Comparison of ENCODE assay signal across 10 cellular contexts in genomic region chr7:2260820-2261219, GRCh38. TPM values are rescaled to one million over a fixed set of nuclear protein-coding genes. Genes with fewer than 3 reads are reported as not detected.
DNase-seq lines count a peak whose midpoint lies in the region; ATAC-seq and TF ChIP-seq lines count a peak whose summit lies in the region.
"Had no signal": no experiment of that assay in that cellular context is flagged by ENCODE, and none has a peak within 500 bp of the region (broad histone marks: within the 10 kb centered on the region; RNA-seq: fewer than 3 reads in every experiment).

No MANE protein-coding gene starts in this region.

- CTCF ChIA-PET in HCT116 (lab: Charles Lee), result no interaction called here
- CTCF ChIA-PET in activated CD4-positive, alpha-beta memory T cell treated with anti-CD3 and anti-CD28 coated beads, Interleukin-2, amount 10 ng/mL, durations not matched to agents 7 days and 5 days (lab: Charles Lee), result no interaction called here

- peak overlapping the region; percentile 36 for H3K27ac Mint-ChIP-seq in chondrocyte (ENCODE audit: unreplicated experiment)
- no peak overlapping the region for H3K27ac Mint-ChIP-seq in activated CD4-positive, alpha-beta memory T cell treated with anti-CD3 and anti-CD28 coated beads, Interleukin-2, amount 10 ng/mL, durations not matched to agents 7 days and 5 days

- no TSS peak for BruUV-seq in HCT116 (replicated peaks; lab: Mats Ljungman, UMichigan)

- no peak for TF ChIP-seq POLR2A in HCT116 (IDR thresholded peaks at IDR 0.05; ENCODE audit: borderline replicate concordance, extremely low read depth, insufficient read depth, insufficient read length)

- H4K20me1 ChIP-seq in HCT116 (ENCODE audit: insufficient read depth), result no peaks in the 10 kb centered on the region

- H3K9ac ChIP-seq in HCT116 (ENCODE audit: low read length), result no peak overlapping the region
- H3K9ac ChIP-seq: parathyroid adenoma had no signal

- intact Hi-C loops in HCT116 (cut with micrococcal nuclease), result no loop called here
- intact Hi-C loops in Right ventricle myocardium inferior (cut with DNase I), result no loop called here

- no peak overlapping the region for H3K4me3 ChIP-seq in HCT116 (replicated peaks in 1 of 2; ENCODE audit: low read depth in 1 of 2, low read length in 2 of 2)

- no peak overlapping the region for H3K4me3 Mint-ChIP-seq in chondrocyte (ENCODE audit: unreplicated experiment)
- H3K4me3 Mint-ChIP-seq in activated CD4-positive, alpha-beta memory T cell treated with anti-CD3 and anti-CD28 coated beads, Interleukin-2, amount 10 ng/mL, durations not matched to agents 7 days and 5 days, result no peak overlapping the region

- no peaks in the 10 kb centered on the region for H3K9me3 Mint-ChIP-seq in chondrocyte (ENCODE audit: low read depth)
- H3K9me3 Mint-ChIP-seq in activated CD4-positive, alpha-beta memory T cell treated with anti-CD3 and anti-CD28 coated beads, Interleukin-2, amount 10 ng/mL, durations not matched to agents 7 days and 5 days, result no peaks in the 10 kb centered on the region
- H3K9me3 Mint-ChIP-seq: activated naive CD8-positive, alpha-beta T cell treated with anti-CD3 and anti-CD28 coated beads, Interleukin-2, amount 10 ng/mL, durations not matched to agents 7 days and 5 days had no signal

- no peak overlapping the region for H2AFZ ChIP-seq in HCT116 (ENCODE audit: low read depth, low read length, poor library complexity, severe bottlenecking)
- H2AFZ ChIP-seq: parathyroid adenoma had no signal

- DNase-seq in 8988T, result peak; percentile 67
- no peak for DNase-seq in HCT116 (ENCODE audit: low read depth, low spot score)
- DNase-seq in NCI-H345 (lab: John Stamatoyannopoulos, UW), result peak; percentile 92
- no peak for DNase-seq in chondrocyte (ENCODE audit: low spot score)
- DNase-seq in activated CD4-positive, alpha-beta memory T cell treated with anti-CD3 and anti-CD28 coated beads, Interleukin-2, amount 10 ng/mL, durations not matched to agents 7 days and 5 days, result no peak
- DNase-seq in NAMALWA (ENCODE audit: low spot score), result no peak
- no peak for DNase-seq in Right ventricle myocardium inferior (ENCODE audit: missing footprints)
- DNase-seq: activated naive CD8-positive, alpha-beta T cell treated with anti-CD3 and anti-CD28 coated beads, Interleukin-2, amount 10 ng/mL, durations not matched to agents 7 days and 5 days had no signal

- no peak overlapping the region for H3K4me2 ChIP-seq in HCT116 (ENCODE audit: low read length)

- RAD21 ChIA-PET in HCT116 (lab: Charles Lee; ENCODE audit: low non-redundant PET in 1 of 2, low total read pairs in 2 of 2, uncharacterized antibody in 2 of 2, unreplicated experiment in 2 of 2), result no interaction called here

- no peaks in the 10 kb centered on the region for H3K9me2 ChIP-seq in HCT116 (ENCODE audit: insufficient read depth)

- no peak for TF ChIP-seq RAD21 in HCT116 (IDR thresholded peaks at IDR 0.05; ENCODE audit: low read depth)

- POLR2A ChIA-PET in HCT116 (lab: Charles Lee), result no interaction called here
- POLR2A ChIA-PET in activated CD4-positive, alpha-beta memory T cell treated with anti-CD3 and anti-CD28 coated beads, Interleukin-2, amount 10 ng/mL, durations not matched to agents 7 days and 5 days (lab: Charles Lee), result no interaction called here

- no peak overlapping the region for H3K27ac ChIP-seq in HCT116 (ENCODE audit: low read depth, low read length)
- H3K27ac ChIP-seq: parathyroid adenoma had no signal

- no peaks in the 10 kb centered on the region for H3K27me3 ChIP-seq in HCT116 (ENCODE audit: insufficient read depth, low read length)

- H3K36me3 ChIP-seq in HCT116 (ENCODE audit: control insufficient read depth in 1 of 2, insufficient read depth in 2 of 2, low read length in 2 of 2), result no peaks in the 10 kb centered on the region; a peak in 1 of 4 replicates

- ATAC-seq in HCT116, result peak; percentile 48; the same call in 1 of the 2 replicates
- no peak for ATAC-seq in HG03196 (IDR thresholded peaks at IDR 0.05; ENCODE audit: unreplicated experiment)
- ATAC-seq in Right ventricle myocardium inferior, result no peak

- H3K4me1 Mint-ChIP-seq in chondrocyte (ENCODE audit: low read depth), result no peaks in the 10 kb centered on the region
- peaks cover 2% of the 10 kb centered on the region for H3K4me1 Mint-ChIP-seq in activated CD4-positive, alpha-beta memory T cell treated with anti-CD3 and anti-CD28 coated beads, Interleukin-2, amount 10 ng/mL, durations not matched to agents 7 days and 5 days

- no peaks in the 10 kb centered on the region for H3K9me3 ChIP-seq in HCT116 (ENCODE audit: control insufficient read depth in 1 of 2, insufficient read depth in 1 of 2, low read depth in 1 of 2, low read length in 2 of 2)

- TF ChIP-seq CTCF in HCT116 (IDR thresholded peaks at IDR 0.05 in 2 of 3, conservative IDR thresholded peaks at IDR 0.05 in 1 of 3; ENCODE audit: borderline replicate concordance in 1 of 3, insufficient read depth in 1 of 3, low read depth in 2 of 3, low read length in 2 of 3) (no peak), chondrocyte (IDR thresholded peaks at IDR 0.05) (no peak)

- H3K27me3 Mint-ChIP-seq in chondrocyte (ENCODE audit: low read depth), result no peaks in the 10 kb centered on the region
- H3K27me3 Mint-ChIP-seq in activated CD4-positive, alpha-beta memory T cell treated with anti-CD3 and anti-CD28 coated beads, Interleukin-2, amount 10 ng/mL, durations not matched to agents 7 days and 5 days, result no peaks in the 10 kb centered on the region
- H3K27me3 Mint-ChIP-seq: activated naive CD8-positive, alpha-beta T cell treated with anti-CD3 and anti-CD28 coated beads, Interleukin-2, amount 10 ng/mL, durations not matched to agents 7 days and 5 days had no signal

- H3K36me3 Mint-ChIP-seq in chondrocyte (ENCODE audit: low read depth), result peaks cover 14% of the 10 kb centered on the region
- peaks cover 5% of the 10 kb centered on the region for H3K36me3 Mint-ChIP-seq in activated CD4-positive, alpha-beta memory T cell treated with anti-CD3 and anti-CD28 coated beads, Interleukin-2, amount 10 ng/mL, durations not matched to agents 7 days and 5 days (ENCODE audit: low read depth)

- H3K4me1 ChIP-seq in HCT116 (ENCODE audit: control insufficient read depth in 1 of 2, insufficient read depth in 2 of 2, low read length in 2 of 2), result peaks cover 6 to 8% of the 10 kb centered on the region in 2 experiments; a peak in 3 of 4 replicates
- H3K4me1 ChIP-seq: parathyroid adenoma had no signal

- H3K79me2 ChIP-seq in HCT116 (ENCODE audit: insufficient read depth, low read length), result no peaks in the 10 kb centered on the region
- H3K79me2 ChIP-seq: parathyroid adenoma had no signal

TF ChIP-seq in HCT116, 20 proteins besides CTCF, POLR2A, EP300 and RAD21 (continues in another document):
- TF ChIP-seq MAX (IDR thresholded peaks at IDR 0.05) (no peak), ATF3 (IDR thresholded peaks at IDR 0.05) (no peak), JUND (IDR thresholded peaks at IDR 0.05) (no peak), EZH2 (IDR thresholded peaks at IDR 0.05) (no peak), CBX3 (IDR thresholded peaks at IDR 0.05; ENCODE audit: low read depth) (no peak), ZNF274 (IDR thresholded peaks at IDR 0.05; ENCODE audit: low read depth, low read length) (no peak), FOSL1 (IDR thresholded peaks at IDR 0.05; ENCODE audit: low read depth) (no peak), POLR2AphosphoS5 (IDR thresholded peaks at IDR 0.05; ENCODE audit: low read depth, low read length) (no peak), EZH2phosphoT487 (IDR thresholded peaks at IDR 0.05; ENCODE audit: borderline replicate concordance) (no peak), ELF1 (IDR thresholded peaks at IDR 0.05; ENCODE audit: borderline replicate concordance, low read depth) (no peak), YY1 (IDR thresholded peaks at IDR 0.05; ENCODE audit: extremely low read depth, insufficient replicate concordance, low read depth, low read length) (no peak), ZFX (IDR thresholded peaks at IDR 0.05) (no peak)

RNA-seq across cellular contexts. Expression of gene NUDT1, which starts 18.8 kb away (rescaled TPM):
- total RNA-seq in HCT116 (2021; ENCODE audit: unreplicated experiment) (47.4 TPM), chondrocyte (9.5 to 15.2 TPM (median 10.0 TPM) in 3 replicates), Right ventricle myocardium inferior (13.6 TPM)
- polyA plus RNA-seq in HCT116 (2012), result 37.0 and 50.4 TPM in 2 replicates
- 10 to 100 TPM; 85.2 to 87.5 TPM for total RNA-seq in activated CD4-positive, alpha-beta memory T cell treated with anti-CD3 and anti-CD28 coated beads, Interleukin-2, amount 10 ng/mL, durations not matched to agents 7 days and 5 days

RNA-seq across cellular contexts. Expression of gene MRM2, which starts 18.8 kb away (rescaled TPM):
- total RNA-seq in HCT116 (2021; ENCODE audit: unreplicated experiment), result 34.7 TPM
- polyA plus RNA-seq in HCT116 (2012), result 15.3 and 22.7 TPM in 2 replicates
- total RNA-seq in chondrocyte, result 17.7 to 19.8 TPM (median 17.8 TPM) in 3 replicates
- 10 to 100 TPM; 23.6 to 25.7 TPM for total RNA-seq in activated CD4-positive, alpha-beta memory T cell treated with anti-CD3 and anti-CD28 coated beads, Interleukin-2, amount 10 ng/mL, durations not matched to agents 7 days and 5 days
- total RNA-seq in Right ventricle myocardium inferior, result 20.7 TPM

RNA-seq across cellular contexts. Expression of gene MAD1L1, which starts 28.1 kb away (rescaled TPM):
- total RNA-seq in HCT116 (2021; ENCODE audit: unreplicated experiment), result 38.5 TPM
- polyA plus RNA-seq in HCT116 (2012), result 41.8 and 42.5 TPM in 2 replicates
- total RNA-seq in chondrocyte, result 22.7 to 31.0 TPM (median 23.8 TPM) in 3 replicates
- total RNA-seq in activated CD4-positive, alpha-beta memory T cell treated with anti-CD3 and anti-CD28 coated beads, Interleukin-2, amount 10 ng/mL, durations not matched to agents 7 days and 5 days, result 100 to 1,000 TPM; 120 to 136 TPM
- total RNA-seq in Right ventricle myocardium inferior, result 19.1 TPM

RNA-seq across cellular contexts. Expression of gene SNX8, which starts 53.4 kb away (rescaled TPM):
- total RNA-seq in HCT116 (2021; ENCODE audit: unreplicated experiment) (41.7 TPM), chondrocyte (34.4 to 45.4 TPM (median 37.2 TPM) in 3 replicates), Right ventricle myocardium inferior (18.8 TPM)
- 45.3 and 48.3 TPM in 2 replicates for polyA plus RNA-seq in HCT116 (2012)
- 10 to 100 TPM; 22.4 to 26.8 TPM for total RNA-seq in activated CD4-positive, alpha-beta memory T cell treated with anti-CD3 and anti-CD28 coated beads, Interleukin-2, amount 10 ng/mL, durations not matched to agents 7 days and 5 days

Comparison
In these comparisons a context has a peak if more than half of its experiments do, and no peak if none do; other contexts are left out.
1. DNase-seq: peak in 8988T (single experiment) and NCI-H345 (single experiment); none in HCT116 (single experiment), chondrocyte (single experiment), activated CD4-positive, alpha-beta memory T cell treated with anti-CD3 and anti-CD28 coated beads, Interleukin-2, amount 10 ng/mL, durations not matched to agents 7 days and 5 days (single experiment), NAMALWA (single experiment) and Right ventricle myocardium inferior (single experiment).